20 cellular contexts compared by ENCODE assay signal in genomic region chr7:155209478-155209864, GRCh38.
DNase-seq lines count a peak whose midpoint lies in the region; ATAC-seq and TF ChIP-seq lines count a peak whose summit lies in the region.
"Had no signal": no experiment of that assay in that cellular context is flagged by ENCODE, and none has a peak within 500 bp of the region (broad histone marks: within the 10 kb centered on the region; RNA-seq: fewer than 3 reads in every experiment).

No MANE protein-coding gene starts in this region.

- H3K4me3 ChIP-seq in RWPE2 (ENCODE audit: severe bottlenecking) (no peak overlapping the region), left lung (no peak overlapping the region), skeletal muscle tissue (ENCODE audit: low read length in 3 of 3) (no peak overlapping the region)
- H3K4me3 ChIP-seq: right lobe of liver had no signal

- DNase-seq in Calu3 (no peak), RWPE2 (ENCODE audit: low spot score) (no peak), left lung (no peak), nephron progenitor cell (no peak), NCI-H1092 treated with DMSO at 0.1 percent for 48 hours (lab: John Stamatoyannopoulos, UW) (no peak)
- DNase-seq: activated CD4-positive, CD25-positive, alpha-beta regulatory T cell treated with anti-CD3 and anti-CD28 coated beads, Interleukin-2, amount 50 U/mL, for 72 hours; activated gamma-delta T cell treated with Interleukin-2 at 50 U/mL for 16 hours; anterior cingulate cortex; BE2C; DMS 273 treated with DMSO at 0.1 percent for 48 hours; GDM1; kidney; midbrain; NCI-H2081; NCI-H524; right lobe of liver had no signal

- H3K27ac ChIP-seq in RWPE2 (ENCODE audit: poor library complexity, severe bottlenecking) (peak overlapping the region; percentile 20), left lung (peak overlapping the region; percentile 23 to 71), skeletal muscle tissue (ENCODE audit: low read depth, low read length) (peak overlapping the region; percentile 41)
- H3K27ac ChIP-seq: KMS-11, right lobe of liver had no signal

- TF ChIP-seq CTCF in Calu3 (IDR thresholded peaks at IDR 0.05; ENCODE audit: unreplicated experiment) (no peak), RWPE2 (IDR thresholded peaks at IDR 0.05; ENCODE audit: poor library complexity, severe bottlenecking) (no peak), left lung (IDR thresholded peaks at IDR 0.05) (no peak), nephron progenitor cell (IDR thresholded peaks at IDR 0.05) (no peak)

- H3K9me3 Mint-ChIP-seq in Calu3 (ENCODE audit: low read depth, unreplicated experiment) (peaks cover 3% of the 10 kb centered on the region), nephron progenitor cell (peaks cover 4% of the 10 kb centered on the region)

- H3K9ac ChIP-seq in skeletal muscle tissue (ENCODE audit: low read depth in 1 of 3, low read length in 3 of 3) = no peak overlapping the region
- H3K9ac ChIP-seq: KMS-11 had no signal

- H3K27me3 ChIP-seq in RWPE2 (ENCODE audit: insufficient read depth, poor library complexity, severe bottlenecking) (no peaks in the 10 kb centered on the region), left lung (peaks cover 0 to 23% of the 10 kb centered on the region in 2 donors), skeletal muscle tissue (ENCODE audit: control insufficient read depth in 3 of 3, insufficient read depth in 3 of 3, low read length in 3 of 3) (peaks cover under 1 to 23% (median 7%) of the 10 kb centered on the region in 3 donors)
- H3K27me3 ChIP-seq: right lobe of liver had no signal

- H3K36me3 ChIP-seq in RWPE2 (ENCODE audit: low read depth) = no peaks in the 10 kb centered on the region
- H3K36me3 ChIP-seq in left lung = no peaks in the 10 kb centered on the region
- no peaks in the 10 kb centered on the region for H3K36me3 ChIP-seq in skeletal muscle tissue (ENCODE audit: control insufficient read depth in 3 of 3, insufficient read depth in 3 of 3, low read length in 3 of 3)
- H3K36me3 ChIP-seq: BE2C, right lobe of liver had no signal

- H3K36me3 Mint-ChIP-seq in Calu3 (ENCODE audit: insufficient read depth, unreplicated experiment) (peaks cover 23% of the 10 kb centered on the region), nephron progenitor cell (ENCODE audit: low read depth) (no peaks in the 10 kb centered on the region)

- CTCF ChIA-PET in Calu3 (lab: Charles Lee) = interaction anchor here (0.7 kb wide), 1 partner anchor 56 kb away, joined by 8 read pairs; no protein-coding TSS in a partner anchor

- no peaks in the 10 kb centered on the region for H3K9me3 ChIP-seq in RWPE2 (ENCODE audit: severe bottlenecking)
- H3K9me3 ChIP-seq in left lung = no peaks in the 10 kb centered on the region
- no peaks in the 10 kb centered on the region for H3K9me3 ChIP-seq in skeletal muscle tissue (ENCODE audit: control insufficient read depth in 3 of 3, low read length in 3 of 3)
- H3K9me3 ChIP-seq: right lobe of liver had no signal

- H3K4me3 Mint-ChIP-seq in Calu3 (ENCODE audit: low read depth, unreplicated experiment) (no peak overlapping the region), nephron progenitor cell (no peak overlapping the region)

- H3K4me1 Mint-ChIP-seq in Calu3 (ENCODE audit: low read depth, unreplicated experiment) (peaks cover 59% of the 10 kb centered on the region), nephron progenitor cell (peaks cover 68% of the 10 kb centered on the region)

- ATAC-seq in RWPE2 (ENCODE audit: low read depth) (no peak), left lung (no peak), HG03571 (IDR thresholded peaks at IDR 0.05; ENCODE audit: unreplicated experiment) (no peak), HG03565 (IDR thresholded peaks at IDR 0.05; ENCODE audit: unreplicated experiment) (no peak)
- ATAC-seq: right lobe of liver had no signal

- H3K27ac Mint-ChIP-seq in Calu3 (ENCODE audit: unreplicated experiment) (peak overlapping the region; percentile 65), nephron progenitor cell (no peak overlapping the region)

- intact Hi-C loops in Calu3 (cut with micrococcal nuclease; ENCODE audit: unreplicated experiment) = no loop called here
- intact Hi-C loops in left lung (cut with DNase I) = no loop called here

- H3K27me3 Mint-ChIP-seq in Calu3 (ENCODE audit: unreplicated experiment) (no peaks in the 10 kb centered on the region), nephron progenitor cell (ENCODE audit: low read depth, poor library complexity) (peaks cover 18% of the 10 kb centered on the region)

- peaks cover 24% of the 10 kb centered on the region for H3K4me1 ChIP-seq in RWPE2 (ENCODE audit: insufficient read depth, poor library complexity, severe bottlenecking)
- H3K4me1 ChIP-seq in left lung = peaks cover 0 to 18% of the 10 kb centered on the region in 2 donors
- H3K4me1 ChIP-seq in skeletal muscle tissue (ENCODE audit: control insufficient read depth in 3 of 3, insufficient read depth in 3 of 3, low read length in 3 of 3) = peaks cover 10 to 16% (median 15%) of the 10 kb centered on the region in 3 donors
- H3K4me1 ChIP-seq: right lobe of liver had no signal

- BruUV-seq in Calu3 (replicated peaks; lab: Mats Ljungman, UMichigan) = no TSS peak
